In the genomic region with DNA sequence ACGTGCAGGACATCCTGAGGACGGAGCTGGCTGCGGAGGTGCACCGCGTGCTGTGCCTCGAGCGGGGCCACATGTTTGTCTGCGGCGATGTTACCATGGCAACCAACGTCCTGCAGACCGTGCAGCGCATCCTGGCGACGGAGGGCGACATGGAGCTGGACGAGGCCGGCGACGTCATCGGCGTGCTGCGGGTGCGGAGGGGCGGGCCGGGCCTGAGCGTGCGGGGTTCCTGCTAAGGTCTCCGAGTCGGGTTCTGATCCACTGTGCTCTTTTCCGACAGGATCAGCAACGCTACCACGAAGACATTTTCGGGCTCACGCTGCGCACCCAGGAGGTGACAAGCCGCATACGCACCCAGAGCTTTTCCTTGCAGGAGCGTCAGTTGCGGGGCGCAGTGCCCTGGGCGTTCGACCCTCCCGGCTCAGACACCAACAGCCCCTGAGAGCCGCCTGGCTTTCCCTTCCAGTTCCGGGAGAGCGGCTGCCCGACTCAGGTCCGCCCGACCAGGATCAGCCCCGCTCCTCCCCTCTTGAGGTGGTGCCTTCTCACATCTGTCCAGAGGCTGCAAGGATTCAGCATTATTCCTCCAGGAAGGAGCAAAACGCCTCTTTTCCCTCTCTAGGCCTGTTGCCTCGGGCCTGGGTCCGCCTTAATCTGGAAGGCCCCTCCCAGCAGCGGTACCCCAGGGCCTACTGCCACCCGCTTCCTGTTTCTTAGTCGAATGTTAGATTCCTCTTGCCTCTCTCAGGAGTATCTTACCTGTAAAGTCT, we compare ENCODE assay signal across 8 cellular contexts. TPM values are rescaled to one million over a fixed set of nuclear protein-coding genes. Genes with fewer than 3 reads are reported as not detected.
DNase-seq lines count a peak whose midpoint lies in the region; ATAC-seq and TF ChIP-seq lines count a peak whose summit lies in the region.

No MANE protein-coding gene starts in this region.

- H3K27me3 ChIP-seq in AG04450 (ENCODE audit: control insufficient read depth, insufficient read depth, low read length) = peaks cover 22% of the 10 kb centered on the region
- peaks cover 0 to 35% (median 23%) of the 10 kb centered on the region in 7 donors for H3K27me3 ChIP-seq in heart right ventricle

- DNase-seq in AG04450 (ENCODE audit: low read depth, low spot score) (no peak), SIG-M5 treated with dmso at 0.1 percent for 504 hours (lab: John Stamatoyannopoulos, UW; ENCODE audit: unreplicated experiment) (peak; percentile 65), heart right ventricle (peak; percentile 62 to 68), skeletal muscle cell (ENCODE audit: low read depth) (no peak), SKM-1 treated with dmso at 0.1 percent for 144 hours (lab: John Stamatoyannopoulos, UW; ENCODE audit: unreplicated experiment) (no peak)
- peak; percentile 76 to 82 for DNase-seq in activated naive CD4-positive, alpha-beta T cell treated with anti-CD3 and anti-CD28 coated beads, Interleukin-2, amount 50 U/mL, for 72 hours (ENCODE audit: low spot score in 2 of 2)

- H3K9me3 Mint-ChIP-seq in activated naive CD4-positive, alpha-beta T cell treated with anti-CD3 and anti-CD28 coated beads, Interleukin-2, amount 50 U/mL, for 72 hours = no peaks in the 10 kb centered on the region

- H3K4me3 ChIP-seq in AG04450 (ENCODE audit: low read depth, low read length) (peak overlapping the region; percentile 25; the same call in 1 of the 2 replicates), heart right ventricle (peak overlapping the region in 9 of 10 donors; percentile 11 to 47 (median 36)), skeletal muscle cell (ENCODE audit: low read depth, low read length) (peak overlapping the region; percentile 44)

- H3K27ac ChIP-seq in AG04450 (ENCODE audit: low read depth, low read length) = no peak overlapping the region
- H3K27ac ChIP-seq in heart right ventricle = peak overlapping the region in 2 of 10 donors; percentile 28 to 73

- H3K36me3 Mint-ChIP-seq in activated naive CD4-positive, alpha-beta T cell treated with anti-CD3 and anti-CD28 coated beads, Interleukin-2, amount 50 U/mL, for 72 hours = peaks cover 10 to 14% of the 10 kb centered on the region in 2 donors

- H3K36me3 ChIP-seq in heart right ventricle = peaks cover 0 to 23% (median 0%) of the 10 kb centered on the region in 9 donors

- intact Hi-C loops in heart right ventricle (cut with DNase I) = loop anchor here in 2 of 10 donors (1.0 to 10.0 kb wide), 3 partner anchors 49 to 119 kb away; no protein-coding TSS in a partner anchor

- H3K9me3 ChIP-seq in AG04450 (ENCODE audit: control insufficient read depth, insufficient read depth, low read length) (peaks cover 5% of the 10 kb centered on the region; the same call in 1 of the 2 replicates), heart right ventricle (no peaks in the 10 kb centered on the region)

- ATAC-seq in GM21526 (IDR thresholded peaks at IDR 0.05; ENCODE audit: low FRiP score, unreplicated experiment) = peak; percentile 44
- ATAC-seq in activated naive CD4-positive, alpha-beta T cell treated with anti-CD3 and anti-CD28 coated beads, Interleukin-2, amount 50 U/mL, for 72 hours = peak; percentile 62 to 63
- ATAC-seq in heart right ventricle = peak in 5 of 8 donors; percentile 2 to 26 (median 9)
- no peak for ATAC-seq in HG03439 (IDR thresholded peaks at IDR 0.05; ENCODE audit: unreplicated experiment)

- POLR2A ChIA-PET in AG04450 (lab: Yijun Ruan, JAX) = interaction anchor here (0.6 to 0.9 kb wide), 2 partner anchors 33 to 45 kb away, joined by 3 read pairs; no protein-coding TSS in a partner anchor

- H3K27ac Mint-ChIP-seq in activated naive CD4-positive, alpha-beta T cell treated with anti-CD3 and anti-CD28 coated beads, Interleukin-2, amount 50 U/mL, for 72 hours = peak overlapping the region; percentile 67 to 93

- WGBS in heart right ventricle, 2 donors = 35 to 37% methylated on average over 56 of the region's 56 CpGs

- CTCF ChIA-PET in AG04450 (lab: Charles Lee) = interaction anchor here (0.7 to 0.8 kb wide), 3 partner anchors 51 to 234 kb away, joined by 5 to 6 read pairs (median 5); no protein-coding TSS in a partner anchor

- no peak for TF ChIP-seq CTCF in AG04450 (IDR thresholded peaks at IDR 0.05; ENCODE audit: low read depth, low read length)
- peak in 1 of 9 donors; percentile 16 for TF ChIP-seq CTCF in heart right ventricle (IDR thresholded peaks at IDR 0.05)

- peaks cover 9 to 74% (median 42%) of the 10 kb centered on the region in 9 donors for H3K4me1 ChIP-seq in heart right ventricle

RNA-seq across cellular contexts. Expression of gene ATG9B, which starts 10.4 kb away (rescaled TPM):
- polyA plus RNA-seq in AG04450 (2011; rRNA removed) (0.02 and 0.06 TPM in 2 replicates), heart right ventricle (under 1 TPM; 0.45 to 0.59 TPM)
- not detected in 2 replicates for polyA minus RNA-seq in AG04450 (2011; rRNA and poly(A)+ RNA removed)
- total RNA-seq in activated naive CD4-positive, alpha-beta T cell treated with anti-CD3 and anti-CD28 coated beads, Interleukin-2, amount 50 U/mL, for 72 hours = 10 to 100 TPM in 1 of 2 donors, 1 to 10 TPM in 1; 1.1 to 14.9 TPM
- total RNA-seq in heart right ventricle = under 1 TPM in 3 of 10 donors, not detected in 7; 0.09 to 0.39 (median 0.10) TPM

RNA-seq across cellular contexts. Expression of gene ABCB8, which starts 14.3 kb away (rescaled TPM):
- polyA plus RNA-seq in AG04450 (2011; rRNA removed) (10.7 and 13.7 TPM in 2 replicates), heart right ventricle (10 to 100 TPM; 16.7 to 42.2 TPM)
- polyA minus RNA-seq in AG04450 (2011; rRNA and poly(A)+ RNA removed) = 20.3 and 25.0 TPM in 2 replicates
- 10 to 100 TPM; 42.6 to 78.3 TPM for total RNA-seq in activated naive CD4-positive, alpha-beta T cell treated with anti-CD3 and anti-CD28 coated beads, Interleukin-2, amount 50 U/mL, for 72 hours
- 10 to 100 TPM; 20.9 to 32.4 (median 24.6) TPM for total RNA-seq in heart right ventricle

RNA-seq across cellular contexts. Expression of gene NOS3, which starts 23.1 kb away (rescaled TPM):
- polyA plus RNA-seq in AG04450 (2011; rRNA removed) = 0.60 and 1.5 TPM in 2 replicates
- polyA minus RNA-seq in AG04450 (2011; rRNA and poly(A)+ RNA removed) = 0.17 and 0.32 TPM in 2 replicates
- 10 to 100 TPM in 1 of 2 donors, 1 to 10 TPM in 1; 1.8 to 12.7 TPM for total RNA-seq in activated naive CD4-positive, alpha-beta T cell treated with anti-CD3 and anti-CD28 coated beads, Interleukin-2, amount 50 U/mL, for 72 hours
- total RNA-seq in heart right ventricle = 10 to 100 TPM in 9 of 10 donors, 1 to 10 TPM in 1; 10.0 to 53.3 (median 13.3) TPM
- 10 to 100 TPM; 11.1 to 25.5 TPM for polyA plus RNA-seq in heart right ventricle

RNA-seq across cellular contexts. Expression of gene ASIC3, which starts 34.4 kb away (rescaled TPM):
- polyA plus RNA-seq in AG04450 (2011; rRNA removed) = 0.07 and 0.11 TPM in 2 replicates
- polyA minus RNA-seq in AG04450 (2011; rRNA and poly(A)+ RNA removed) = not detected in 2 replicates
- total RNA-seq in activated naive CD4-positive, alpha-beta T cell treated with anti-CD3 and anti-CD28 coated beads, Interleukin-2, amount 50 U/mL, for 72 hours = 10 to 100 TPM in 1 of 2 donors, 1 to 10 TPM in 1; 7.6 to 19.7 TPM
- total RNA-seq in heart right ventricle = 10 to 100 TPM in 1 of 10 donors, 1 to 10 TPM in 9; 3.2 to 12.5 (median 5.6) TPM
- polyA plus RNA-seq in heart right ventricle = 10 to 100 TPM in 1 of 2 donors, 1 to 10 TPM in 1; 3.7 to 38.8 TPM

RNA-seq across cellular contexts. Expression of gene KCNH2, which starts 35.8 kb away (rescaled TPM):
- polyA plus RNA-seq in AG04450 (2011; rRNA removed) (1.3 and 2.0 TPM in 2 replicates), heart right ventricle (10 to 100 TPM; 50.2 to 99.9 TPM)
- polyA minus RNA-seq in AG04450 (2011; rRNA and poly(A)+ RNA removed) = 1.6 and 1.7 TPM in 2 replicates
- under 1 TPM; 0.41 to 0.72 TPM for total RNA-seq in activated naive CD4-positive, alpha-beta T cell treated with anti-CD3 and anti-CD28 coated beads, Interleukin-2, amount 50 U/mL, for 72 hours
- total RNA-seq in heart right ventricle = 100 to 1,000 TPM in 1 of 10 donors, 10 to 100 TPM in 9; 63.2 to 126 (median 78.4) TPM

Comparison
In these comparisons a context has a peak if more than half of its experiments do, and no peak if none do; other contexts are left out.
1. DNase-seq: peak in SIG-M5 treated with dmso at 0.1 percent for 504 hours (single experiment), activated naive CD4-positive, alpha-beta T cell treated with anti-CD3 and anti-CD28 coated beads, Interleukin-2, amount 50 U/mL, for 72 hours (2 of 2) and heart right ventricle (2 of 2); none in AG04450 (single experiment), skeletal muscle cell (single experiment) and SKM-1 treated with dmso at 0.1 percent for 144 hours (single experiment).
2. Peak in every context shown above with its lines, with median percentiles within 50 percentile points of each other: H3K4me3 ChIP-seq.